Comparison of ENCODE assay signal across 8 cellular contexts in the genomic region with DNA sequence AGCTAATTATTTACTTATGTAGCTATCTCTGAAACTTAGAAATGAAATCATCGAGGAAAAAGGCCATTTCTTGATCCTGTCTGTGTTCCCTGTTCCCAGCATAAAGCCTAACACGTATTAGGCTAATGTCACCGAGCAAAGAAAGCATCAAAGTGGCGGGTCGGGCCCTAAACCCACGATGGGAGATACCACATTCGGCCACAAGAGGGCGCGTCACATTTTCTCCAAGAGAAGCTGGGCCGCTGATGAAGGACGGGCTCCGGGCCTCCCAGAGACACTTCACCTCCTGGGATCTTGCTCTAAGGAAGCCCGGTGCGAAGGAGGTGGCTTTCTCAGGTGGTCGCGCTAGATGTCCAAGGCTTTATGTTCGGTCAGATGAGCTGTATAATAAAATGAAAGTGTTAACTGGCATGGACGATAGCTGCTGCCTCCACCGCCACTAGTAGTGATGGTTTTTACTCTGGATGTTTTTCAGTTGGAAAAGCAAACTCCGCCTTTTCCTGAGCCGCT. TPM values are rescaled to one million over a fixed set of nuclear protein-coding genes. Genes with fewer than 3 reads are reported as not detected.
A peak's percentile ranks its signal among the peaks of the same experiment; 100 is the strongest.
DNase-seq lines count a peak whose midpoint lies in the region; ATAC-seq and TF ChIP-seq lines count a peak whose summit lies in the region.

No MANE protein-coding gene starts in this region.

- TF ChIP-seq CTCF in AG09309 (IDR thresholded peaks at IDR 0.05; ENCODE audit: control insufficient read depth, insufficient read depth, low read depth, low read length, missing control alignments): peak; percentile 84
- peak; percentile 93 for TF ChIP-seq CTCF in osteocyte (IDR thresholded peaks at IDR 0.05)
- TF ChIP-seq CTCF in testis (IDR thresholded peaks at IDR 0.05): peak; percentile 95 to 98 (median 97)

- no peaks in the 10 kb centered on the region for H3K27me3 Mint-ChIP-seq in activated naive CD8-positive, alpha-beta T cell treated with anti-CD3 and anti-CD28 coated beads for 36 hours
- H3K27me3 Mint-ChIP-seq in osteocyte (ENCODE audit: unreplicated experiment): no peaks in the 10 kb centered on the region

- H3K9me3 ChIP-seq in testis: no peaks in the 10 kb centered on the region

- peak overlapping the region; percentile 88 for H3K4me3 Mint-ChIP-seq in activated naive CD8-positive, alpha-beta T cell treated with anti-CD3 and anti-CD28 coated beads for 36 hours
- H3K4me3 Mint-ChIP-seq in osteocyte (ENCODE audit: unreplicated experiment): peak overlapping the region; percentile 96

- peak overlapping the region; percentile 85 for H3K27ac Mint-ChIP-seq in activated naive CD8-positive, alpha-beta T cell treated with anti-CD3 and anti-CD28 coated beads for 36 hours
- peak overlapping the region; percentile 89 for H3K27ac Mint-ChIP-seq in osteocyte (ENCODE audit: unreplicated experiment)

- no peaks in the 10 kb centered on the region for H3K36me3 Mint-ChIP-seq in activated naive CD8-positive, alpha-beta T cell treated with anti-CD3 and anti-CD28 coated beads for 36 hours
- peaks cover 21% of the 10 kb centered on the region for H3K36me3 Mint-ChIP-seq in osteocyte (ENCODE audit: unreplicated experiment)

- no peaks in the 10 kb centered on the region for H3K27me3 ChIP-seq in testis

- H3K27ac ChIP-seq in testis: peak overlapping the region; percentile 66 to 88

- intact Hi-C loops in head of caudate nucleus (cut with DNase I) (loop anchor here (2.0 kb wide), 1 partner anchor 57 kb away; the partner anchor contains the start of gene PPP1R9B), testis (cut with DNase I; ENCODE audit: low total_unique reads) (no loop called here)

- DNase-seq in AG09309 (ENCODE audit: low read depth) (peak; percentile 46), GM19240 (ENCODE audit: insufficient read length, low spot score) (peak; percentile 84), NCI-H1048 (lab: John Stamatoyannopoulos, UW) (peak; percentile 73), head of caudate nucleus (peak; percentile 86 to 98 (median 95)), osteocyte (ENCODE audit: extremely low spot score, unreplicated experiment) (peak; percentile 95), testis (peak; percentile 97)
- DNase-seq in activated naive CD8-positive, alpha-beta T cell treated with anti-CD3 and anti-CD28 coated beads for 36 hours: peak; percentile 85

- no peaks in the 10 kb centered on the region for H3K36me3 ChIP-seq in testis (ENCODE audit: low read depth, missing control alignments)

- no peak for TF ChIP-seq POLR2A in testis (IDR thresholded peaks at IDR 0.05)

- WGBS in testis, 2 donors: 0 to 1% methylated on average over 21 of the region's 21 CpGs

- peaks cover 12% of the 10 kb centered on the region for H3K4me1 Mint-ChIP-seq in activated naive CD8-positive, alpha-beta T cell treated with anti-CD3 and anti-CD28 coated beads for 36 hours
- H3K4me1 Mint-ChIP-seq in osteocyte (ENCODE audit: unreplicated experiment): peaks cover 37% of the 10 kb centered on the region

- peak; percentile 71 for ATAC-seq in SK-N-SH treated with all-trans-retinoic acid at 6 μM for 48 hours

- H3K9me3 Mint-ChIP-seq in activated naive CD8-positive, alpha-beta T cell treated with anti-CD3 and anti-CD28 coated beads for 36 hours: no peaks in the 10 kb centered on the region
- no peaks in the 10 kb centered on the region for H3K9me3 Mint-ChIP-seq in osteocyte (ENCODE audit: unreplicated experiment)

- H3K4me3 ChIP-seq in AG09309 (ENCODE audit: control insufficient read depth, low read depth, low read length) (peak overlapping the region; percentile 80), testis (peak overlapping the region; percentile 94 to 98)

- H3K4me1 ChIP-seq in testis: peaks cover 15% of the 10 kb centered on the region

TF ChIP-seq in SK-N-SH treated with all-trans-retinoic acid at 6 μM for 48 hours, 23 proteins besides CTCF, POLR2A, EP300 and RAD21:
- TF ChIP-seq TCF4 (CRISPR knock-in tag; IDR thresholded peaks at IDR 0.05; ENCODE audit: borderline replicate concordance) (no peak), ZNF8 (CRISPR knock-in tag; IDR thresholded peaks at IDR 0.05) (no peak), GLIS3 (CRISPR knock-in tag; IDR thresholded peaks at IDR 0.05) (no peak), OSR1 (CRISPR knock-in tag; IDR thresholded peaks at IDR 0.05) (no peak), ESRRG (CRISPR knock-in tag; IDR thresholded peaks at IDR 0.05) (no peak)
- TF ChIP-seq, protein P1, sequence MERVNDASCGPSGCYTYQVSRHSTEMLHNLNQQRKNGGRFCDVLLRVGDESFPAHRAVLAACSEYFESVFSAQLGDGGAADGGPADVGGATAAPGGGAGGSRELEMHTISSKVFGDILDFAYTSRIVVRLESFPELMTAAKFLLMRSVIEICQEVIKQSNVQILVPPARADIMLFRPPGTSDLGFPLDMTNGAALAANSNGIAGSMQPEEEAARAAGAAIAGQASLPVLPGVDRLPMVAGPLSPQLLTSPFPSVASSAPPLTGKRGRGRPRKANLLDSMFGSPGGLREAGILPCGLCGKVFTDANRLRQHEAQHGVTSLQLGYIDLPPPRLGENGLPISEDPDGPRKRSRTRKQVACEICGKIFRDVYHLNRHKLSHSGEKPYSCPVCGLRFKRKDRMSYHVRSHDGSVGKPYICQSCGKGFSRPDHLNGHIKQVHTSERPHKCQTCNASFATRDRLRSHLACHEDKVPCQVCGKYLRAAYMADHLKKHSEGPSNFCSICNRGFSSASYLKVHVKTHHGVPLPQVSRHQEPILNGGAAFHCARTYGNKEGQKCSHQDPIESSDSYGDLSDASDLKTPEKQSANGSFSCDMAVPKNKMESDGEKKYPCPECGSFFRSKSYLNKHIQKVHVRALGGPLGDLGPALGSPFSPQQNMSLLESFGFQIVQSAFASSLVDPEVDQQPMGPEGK (CRISPR knock-in tag; IDR thresholded peaks at IDR 0.05; ENCODE audit: borderline replicate concordance): no peak

RNA-seq across cellular contexts. Expression of gene PDK2, which starts 0.9 kb away (rescaled TPM):
- total RNA-seq in activated naive CD8-positive, alpha-beta T cell treated with anti-CD3 and anti-CD28 coated beads for 36 hours: 10 to 100 TPM in 1 of 2 experiments, 1 to 10 TPM in 1; 9.4 to 12.9 TPM
- total RNA-seq in osteocyte: 66.2 and 67.0 TPM in 2 replicates
- 10 to 100 TPM; 50.6 to 62.1 TPM for total RNA-seq in testis
- 56.4 TPM for polyA plus RNA-seq in testis (ENCODE audit: insufficient read depth, low read depth, low replicate concordance)

RNA-seq across cellular contexts. Expression of gene SAMD14, which starts 35.7 kb away (rescaled TPM):
- total RNA-seq in activated naive CD8-positive, alpha-beta T cell treated with anti-CD3 and anti-CD28 coated beads for 36 hours: under 1 TPM; 0.47 to 0.66 TPM
- total RNA-seq in osteocyte (36.1 and 36.8 TPM in 2 replicates), testis (1 to 10 TPM; 3.2 to 3.3 TPM)
- 5.2 TPM for polyA plus RNA-seq in testis (ENCODE audit: insufficient read depth, low read depth, low replicate concordance)

RNA-seq across cellular contexts. Expression of gene ITGA3, which starts 38.4 kb away (rescaled TPM):
- 1 to 10 TPM; 3.7 to 5.1 TPM for total RNA-seq in activated naive CD8-positive, alpha-beta T cell treated with anti-CD3 and anti-CD28 coated beads for 36 hours
- total RNA-seq in osteocyte (201 and 221 TPM in 2 replicates), testis (10 to 100 TPM; 24.2 to 30.7 TPM)
- 20.0 TPM for polyA plus RNA-seq in testis (ENCODE audit: insufficient read depth, low read depth, low replicate concordance)

RNA-seq across cellular contexts. Expression of gene PPP1R9B, which starts 56.2 kb away (rescaled TPM):
- 10 to 100 TPM; 50.9 to 52.0 TPM for total RNA-seq in activated naive CD8-positive, alpha-beta T cell treated with anti-CD3 and anti-CD28 coated beads for 36 hours
- total RNA-seq in osteocyte (175 and 176 TPM in 2 replicates), testis (10 to 100 TPM; 81.1 to 82.4 TPM)
- 49.1 TPM for polyA plus RNA-seq in testis (ENCODE audit: insufficient read depth, low read depth, low replicate concordance)

Comparison
In these comparisons a context has a peak if more than half of its experiments do, and no peak if none do; other contexts are left out.
1. Peak in every context shown above with its lines: DNase-seq, ATAC-seq, H3K4me3 ChIP-seq and H3K27ac ChIP-seq.
2. DNase-seq: peak in every context shown above with its lines; median percentile 97 in testis; 95 in head of caudate nucleus; 95 in osteocyte; 85 in activated naive CD8-positive, alpha-beta T cell treated with anti-CD3 and anti-CD28 coated beads for 36 hours; 84 in GM19240; 73 in NCI-H1048; 46 in AG09309.
3. RNA of gene ITGA3, which starts 38.4 kb away (total RNA-seq): 201 to 221 TPM in osteocyte and 24.2 to 30.7 TPM in testis; 3.7 to 5.1 TPM in activated naive CD8-positive, alpha-beta T cell treated with anti-CD3 and anti-CD28 coated beads for 36 hours; every median in the first group is over 4 times any median in the second.